Comparison of ENCODE assay signal across 9 cellular contexts in genomic region chr20:17748279-17748678, GRCh38. TPM values are rescaled to one million over a fixed set of nuclear protein-coding genes. Genes with fewer than 3 reads are reported as not detected.
"Had no signal": no experiment of that assay in that cellular context is flagged by ENCODE, and none has a peak within 500 bp of the region (broad histone marks: within the 10 kb centered on the region; RNA-seq: fewer than 3 reads in every experiment).

No MANE protein-coding gene starts in this region.

- H3K27ac ChIP-seq: HL-60, KMS-11 had no signal

- DNase-seq: H7, KBM-7 had no signal

- H3K9ac ChIP-seq: KMS-11 had no signal

- H2AFZ ChIP-seq: GM23338 had no signal

- ATAC-seq: GM23338 had no signal

- H3K36me3 ChIP-seq: HAP-1 had no signal

- H3K4me1 ChIP-seq: HAP-1 had no signal

- H3K4me3 ChIP-seq: GM23338, HAP-1 had no signal

- H3K4me2 ChIP-seq: GM23338, KMS-11 had no signal

- H3K9me3 ChIP-seq: HAP-1 had no signal

RNA-seq across cellular contexts. Expression of gene BANF2, which starts 48.5 kb away (rescaled TPM):
- total RNA-seq: GM23338, H4, H7, HT1080 had no signal
- polyA plus RNA-seq: GM23338, IgD-negative memory B cell had no signal
